In genomic region chr19:11380653-11381534, GRCh38 we compare ENCODE assay signal across 8 cellular contexts. TPM values are rescaled to one million over a fixed set of nuclear protein-coding genes. Genes with fewer than 3 reads are reported as not detected.
DNase-seq lines count a peak whose midpoint lies in the region; ATAC-seq and TF ChIP-seq lines count a peak whose summit lies in the region.

No MANE protein-coding gene starts in this region.

- H3K9me3 ChIP-seq in ascending aorta = no peaks in the 10 kb centered on the region

- intact Hi-C loops in ascending aorta (cut with DNase I) = loop anchor here (1.0 to 5.0 kb wide), 4 partner anchors 26 to 126 kb away; partner anchors contain the start of genes ODAD3, PLPPR2, PRKCSH and RGL3

- peak; percentile 83 for ATAC-seq in HG02642 (IDR thresholded peaks at IDR 0.05; ENCODE audit: poor library complexity, unreplicated experiment)

- no peaks in the 10 kb centered on the region for H3K36me3 ChIP-seq in ascending aorta

- H3K27me3 ChIP-seq in ascending aorta = no peaks in the 10 kb centered on the region

- H3K27ac ChIP-seq in ascending aorta = peak overlapping the region; percentile 81 to 84

- TF ChIP-seq CTCF in GM12873 (IDR thresholded peaks at IDR 0.05; ENCODE audit: insufficient read depth, low read depth, low read length, missing control alignments) (peak; percentile 77), ascending aorta (IDR thresholded peaks at IDR 0.05) (peak; percentile 70 to 87 (median 71))

- DNase-seq in NCI-H1105 (lab: John Stamatoyannopoulos, UW) = peak; percentile 99
- peak; percentile 91 to 99 (median 96) for DNase-seq in T-helper 2 cell
- DNase-seq in ascending aorta (ENCODE audit: low spot score in 2 of 2) = peak; percentile 88 to 97
- DNase-seq in hepatic stellate cell (ENCODE audit: low spot score) = peak; percentile 100
- DNase-seq in renal cortical epithelial cell (ENCODE audit: low read depth) = peak; percentile 91
- no peak for DNase-seq in NCI-H128 (lab: John Stamatoyannopoulos, UW; ENCODE audit: unreplicated experiment)

- H3K4me3 ChIP-seq in ascending aorta = peak overlapping the region; percentile 71 to 81

- peaks cover 17 to 56% of the 10 kb centered on the region in 2 donors for H3K4me1 ChIP-seq in ascending aorta

RNA-seq across cellular contexts. Expression of gene EPOR, which starts 3.2 kb away (rescaled TPM):
- total RNA-seq in ascending aorta (0.21 TPM), renal cortical epithelial cell (3.3 and 6.8 TPM in 2 replicates)

RNA-seq across cellular contexts. Expression of gene SWSAP1, which starts 6.4 kb away (rescaled TPM):
- total RNA-seq in ascending aorta = 4.5 TPM
- 0.70 and 1.0 TPM in 2 replicates for total RNA-seq in renal cortical epithelial cell

RNA-seq across cellular contexts. Expression of gene PLPPR2, which starts 25.7 kb away (rescaled TPM):
- 61.4 TPM for total RNA-seq in ascending aorta
- 3.3 and 14.5 TPM in 2 replicates for total RNA-seq in renal cortical epithelial cell

RNA-seq across cellular contexts. Expression of gene CCDC159, which starts 34.6 kb away (rescaled TPM):
- total RNA-seq in ascending aorta = 79.0 TPM
- 2.3 and 6.8 TPM in 2 replicates for total RNA-seq in renal cortical epithelial cell

RNA-seq across cellular contexts. Expression of gene TMEM205, which starts 34.8 kb away (rescaled TPM):
- total RNA-seq in ascending aorta = 225 TPM
- total RNA-seq in renal cortical epithelial cell = 203 and 241 TPM in 2 replicates
